10 cellular contexts compared by ENCODE assay signal in the genomic region with DNA sequence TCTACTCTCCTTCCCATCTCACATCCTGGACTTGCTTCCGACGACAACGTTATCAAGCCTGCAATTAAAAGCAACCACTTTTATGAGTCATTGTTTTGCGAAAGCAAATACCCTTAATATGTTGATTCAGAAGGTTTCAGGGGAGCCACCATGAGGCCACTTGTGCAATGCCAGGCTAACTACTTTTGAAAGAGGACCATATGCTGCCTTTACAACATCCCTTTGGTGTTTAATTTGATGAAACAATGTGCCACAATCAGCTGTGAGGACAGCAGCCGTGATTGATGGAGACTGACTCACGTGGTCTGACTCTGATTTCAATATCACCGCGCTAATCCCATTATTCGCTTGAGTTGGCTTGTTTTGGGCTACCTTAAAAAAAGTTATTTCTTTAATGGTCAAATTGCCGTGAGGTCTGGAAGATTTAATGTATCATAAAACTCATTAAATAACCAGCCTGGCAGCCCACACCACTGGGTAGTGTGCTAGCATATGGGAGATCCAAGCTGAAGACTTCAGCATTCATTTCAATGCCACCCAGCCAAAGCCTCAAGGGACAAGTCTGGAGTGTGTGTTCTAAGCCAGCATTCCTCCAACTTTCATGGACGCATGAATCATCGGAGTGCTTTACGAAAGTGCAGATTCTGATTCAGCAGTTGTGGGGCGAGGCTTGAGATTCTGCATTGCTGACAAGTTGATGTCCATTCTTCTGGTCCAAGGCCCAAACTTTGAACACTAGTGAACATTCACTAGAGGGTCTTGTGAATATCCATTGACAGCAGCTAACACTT.
DNase-seq lines count a peak whose midpoint lies in the region; ATAC-seq, FAIRE-seq and TF ChIP-seq lines count a peak whose summit lies in the region.
"Had no signal": no experiment of that assay in that cellular context is flagged by ENCODE, and none has a peak within 500 bp of the region (broad histone marks: within the 10 kb centered on the region; RNA-seq: fewer than 3 reads in every experiment).

No MANE protein-coding gene starts in this region.

- H3K79me2 ChIP-seq in MM.1S (ENCODE audit: low read length) (no peaks in the 10 kb centered on the region), astrocyte (ENCODE audit: insufficient read depth, low read length) (no peaks in the 10 kb centered on the region)

- intact Hi-C loops in activated T-helper 2 cell treated with anti-CD3 and anti-CD28 coated beads, Interferon-gamma antibody, Interleukin-2, Interleukin-4, amounts not matched to agents 10 μg/mL and 5 μg/mL and 100 μg/mL, durations not matched to agents 14 hours and 24 hours and 36 hours (cut with micrococcal nuclease), result no loop called here

- 0 out of 2 replicates have a peak, but pooled peaks have one; percentile 13 for TF ChIP-seq CTCF in MM.1S (IDR thresholded peaks at IDR 0.05; ENCODE audit: low read length)
- TF ChIP-seq CTCF in astrocyte (IDR thresholded peaks at IDR 0.05; ENCODE audit: insufficient read depth, low read depth, low read length), result peak; percentile 7

- no peak overlapping the region for H3K4me3 Mint-ChIP-seq in astrocyte (ENCODE audit: unreplicated experiment)
- H3K4me3 Mint-ChIP-seq in stimulated activated effector memory CD8-positive, alpha-beta T cell treated with anti-CD3 and anti-CD28 coated beads, Interleukin-12 subunit alpha, Interleukin-12 subunit beta, amount 100 ng/mL, for 72 hours, result no peak overlapping the region
- no peak overlapping the region for H3K4me3 Mint-ChIP-seq in activated T-helper 2 cell treated with anti-CD3 and anti-CD28 coated beads, Interferon-gamma antibody, Interleukin-2, Interleukin-4, amounts not matched to agents 10 μg/mL and 5 μg/mL and 100 μg/mL, durations not matched to agents 14 hours and 24 hours and 36 hours (ENCODE audit: low read depth)

- DNase-seq in DMS53 (lab: John Stamatoyannopoulos, UW) (peak; percentile 53), MM.1S (no peak), astrocyte (ENCODE audit: low read depth) (peak; percentile 62), myocyte (ENCODE audit: low read depth) (peak; percentile 72), NCI-H1436 (lab: John Stamatoyannopoulos, UW) (no peak)
- no peak for DNase-seq in stimulated activated effector memory CD8-positive, alpha-beta T cell treated with anti-CD3 and anti-CD28 coated beads, Interleukin-12 subunit alpha, Interleukin-12 subunit beta, amount 100 ng/mL, for 72 hours (ENCODE audit: low spot score in 2 of 2)
- DNase-seq in activated T-helper 2 cell treated with anti-CD3 and anti-CD28 coated beads, Interferon-gamma antibody, Interleukin-2, Interleukin-4, amounts not matched to agents 10 μg/mL and 5 μg/mL and 100 μg/mL, durations not matched to agents 14 hours and 24 hours and 36 hours (ENCODE audit: low spot score), result no peak
- DNase-seq: midbrain, T-helper 1 cell had no signal

- H3K36me3 Mint-ChIP-seq in astrocyte (ENCODE audit: low read depth, unreplicated experiment), result no peaks in the 10 kb centered on the region
- H3K36me3 Mint-ChIP-seq in stimulated activated effector memory CD8-positive, alpha-beta T cell treated with anti-CD3 and anti-CD28 coated beads, Interleukin-12 subunit alpha, Interleukin-12 subunit beta, amount 100 ng/mL, for 72 hours, result no peaks in the 10 kb centered on the region
- H3K36me3 Mint-ChIP-seq in activated T-helper 2 cell treated with anti-CD3 and anti-CD28 coated beads, Interferon-gamma antibody, Interleukin-2, Interleukin-4, amounts not matched to agents 10 μg/mL and 5 μg/mL and 100 μg/mL, durations not matched to agents 14 hours and 24 hours and 36 hours (ENCODE audit: low read depth), result no peaks in the 10 kb centered on the region

- H3K27me3 ChIP-seq in MM.1S (replicated peaks; ENCODE audit: insufficient read depth, low read length), result no peaks in the 10 kb centered on the region
- peaks cover 22% of the 10 kb centered on the region for H3K27me3 ChIP-seq in astrocyte (ENCODE audit: insufficient read depth, low read length)

- peaks cover 6% of the 10 kb centered on the region for H3K27me3 Mint-ChIP-seq in astrocyte (ENCODE audit: low read depth, unreplicated experiment)
- H3K27me3 Mint-ChIP-seq in activated T-helper 2 cell treated with anti-CD3 and anti-CD28 coated beads, Interferon-gamma antibody, Interleukin-2, Interleukin-4, amounts not matched to agents 10 μg/mL and 5 μg/mL and 100 μg/mL, durations not matched to agents 14 hours and 24 hours and 36 hours (ENCODE audit: low read depth), result peaks cover 16% of the 10 kb centered on the region

- no peaks in the 10 kb centered on the region for H3K9me2 ChIP-seq in MM.1S (replicated peaks; ENCODE audit: insufficient read depth, low read length)

- H3K4me3 ChIP-seq in MM.1S (ENCODE audit: low read length) (no peak overlapping the region), astrocyte (ENCODE audit: insufficient read depth, low read depth, low read length) (no peak overlapping the region)

- H3K9ac ChIP-seq in MM.1S (ENCODE audit: low read length), result no peak overlapping the region
- no peak overlapping the region for H3K9ac ChIP-seq in astrocyte (ENCODE audit: low read length)

- H3K27ac ChIP-seq in MM.1S (ENCODE audit: low read length), result no peak overlapping the region
- H3K27ac ChIP-seq in astrocyte (ENCODE audit: low read depth, low read length), result no peak overlapping the region

- no peaks in the 10 kb centered on the region for H4K20me1 ChIP-seq in MM.1S (ENCODE audit: insufficient read depth, low read length)
- no peaks in the 10 kb centered on the region for H4K20me1 ChIP-seq in astrocyte (ENCODE audit: insufficient read depth, low read length)

- H3K36me3 ChIP-seq in MM.1S (replicated peaks; ENCODE audit: insufficient read depth, low read length) (no peaks in the 10 kb centered on the region), astrocyte (ENCODE audit: insufficient read depth, low read length) (no peaks in the 10 kb centered on the region)

- H3K9me3 ChIP-seq in MM.1S (replicated peaks; ENCODE audit: insufficient read depth, low read length) (no peaks in the 10 kb centered on the region), astrocyte (ENCODE audit: insufficient read depth, low read depth, low read length) (no peaks in the 10 kb centered on the region)

- FAIRE-seq in astrocyte (lab: Jason Lieb, UNC), result peak; percentile 97

- H3K4me2 ChIP-seq in MM.1S (ENCODE audit: low read depth, low read length) (no peak overlapping the region), astrocyte (ENCODE audit: low read length) (peak overlapping the region; percentile 17)

- ATAC-seq in stimulated activated effector memory CD8-positive, alpha-beta T cell treated with anti-CD3 and anti-CD28 coated beads, Interleukin-12 subunit alpha, Interleukin-12 subunit beta, amount 100 ng/mL, for 72 hours, result no peak
- no peak for ATAC-seq in GM21390 (IDR thresholded peaks at IDR 0.05; ENCODE audit: unreplicated experiment)

- H3K4me1 ChIP-seq in MM.1S (ENCODE audit: low read length) (no peaks in the 10 kb centered on the region), astrocyte (ENCODE audit: insufficient read depth, low read length) (peaks cover 8% of the 10 kb centered on the region)

- no peak overlapping the region for H3K27ac Mint-ChIP-seq in astrocyte (ENCODE audit: unreplicated experiment)
- H3K27ac Mint-ChIP-seq in stimulated activated effector memory CD8-positive, alpha-beta T cell treated with anti-CD3 and anti-CD28 coated beads, Interleukin-12 subunit alpha, Interleukin-12 subunit beta, amount 100 ng/mL, for 72 hours, result no peak overlapping the region
- no peak overlapping the region for H3K27ac Mint-ChIP-seq in activated T-helper 2 cell treated with anti-CD3 and anti-CD28 coated beads, Interferon-gamma antibody, Interleukin-2, Interleukin-4, amounts not matched to agents 10 μg/mL and 5 μg/mL and 100 μg/mL, durations not matched to agents 14 hours and 24 hours and 36 hours

- H3F3A ChIP-seq in MM.1S (ENCODE audit: insufficient read depth, low read length), result no peaks in the 10 kb centered on the region

- H2AFZ ChIP-seq in MM.1S (ENCODE audit: low read length) (no peak overlapping the region), astrocyte (ENCODE audit: low read depth, low read length) (no peak overlapping the region)

- peaks cover 7% of the 10 kb centered on the region for H3K4me1 Mint-ChIP-seq in astrocyte (ENCODE audit: low read depth, unreplicated experiment)
- H3K4me1 Mint-ChIP-seq in stimulated activated effector memory CD8-positive, alpha-beta T cell treated with anti-CD3 and anti-CD28 coated beads, Interleukin-12 subunit alpha, Interleukin-12 subunit beta, amount 100 ng/mL, for 72 hours, result no peaks in the 10 kb centered on the region
- no peaks in the 10 kb centered on the region for H3K4me1 Mint-ChIP-seq in activated T-helper 2 cell treated with anti-CD3 and anti-CD28 coated beads, Interferon-gamma antibody, Interleukin-2, Interleukin-4, amounts not matched to agents 10 μg/mL and 5 μg/mL and 100 μg/mL, durations not matched to agents 14 hours and 24 hours and 36 hours (ENCODE audit: low read depth)

- H3K9me3 Mint-ChIP-seq in astrocyte (ENCODE audit: unreplicated experiment), result peaks cover 4% of the 10 kb centered on the region
- H3K9me3 Mint-ChIP-seq in stimulated activated effector memory CD8-positive, alpha-beta T cell treated with anti-CD3 and anti-CD28 coated beads, Interleukin-12 subunit alpha, Interleukin-12 subunit beta, amount 100 ng/mL, for 72 hours, result no peaks in the 10 kb centered on the region
- no peaks in the 10 kb centered on the region for H3K9me3 Mint-ChIP-seq in activated T-helper 2 cell treated with anti-CD3 and anti-CD28 coated beads, Interferon-gamma antibody, Interleukin-2, Interleukin-4, amounts not matched to agents 10 μg/mL and 5 μg/mL and 100 μg/mL, durations not matched to agents 14 hours and 24 hours and 36 hours

Comparison
In these comparisons a context has a peak if more than half of its experiments do, and no peak if none do; other contexts are left out.
1. DNase-seq: peak in DMS53 (single experiment), astrocyte (single experiment) and myocyte (single experiment); none in MM.1S (single experiment), stimulated activated effector memory CD8-positive, alpha-beta T cell treated with anti-CD3 and anti-CD28 coated beads, Interleukin-12 subunit alpha, Interleukin-12 subunit beta, amount 100 ng/mL, for 72 hours (0 of 2), activated T-helper 2 cell treated with anti-CD3 and anti-CD28 coated beads, Interferon-gamma antibody, Interleukin-2, Interleukin-4, amounts not matched to agents 10 μg/mL and 5 μg/mL and 100 μg/mL, durations not matched to agents 14 hours and 24 hours and 36 hours (single experiment) and NCI-H1436 (single experiment).